Comparison of ENCODE assay signal across 18 cellular contexts in genomic region chr20:33864324-33864963, GRCh38. TPM values are rescaled to one million over a fixed set of nuclear protein-coding genes. Genes with fewer than 3 reads are reported as not detected.
DNase-seq lines count a peak whose midpoint lies in the region; ATAC-seq and TF ChIP-seq lines count a peak whose summit lies in the region.
"Had no signal": no experiment of that assay in that cellular context is flagged by ENCODE, and none has a peak within 500 bp of the region (broad histone marks: within the 10 kb centered on the region; RNA-seq: fewer than 3 reads in every experiment).

No MANE protein-coding gene starts in this region.

- no peaks in the 10 kb centered on the region for H3K36me3 Mint-ChIP-seq in CD4-positive, CD25-positive, alpha-beta regulatory T cell

- intact Hi-C loops in mucosa of descending colon (cut with DNase I, micrococcal nuclease) = loop anchor here (5.0 to 10.0 kb wide), 2 partner anchors 210 to 263 kb away; no protein-coding TSS in a partner anchor

- TF ChIP-seq CTCF in mucosa of descending colon (IDR thresholded peaks at IDR 0.05) = no peak

- no peaks in the 10 kb centered on the region for H3K36me3 ChIP-seq in CD4-positive, CD25-positive, alpha-beta regulatory T cell (ENCODE audit: control insufficient read depth, insufficient read depth, low read length)
- no peaks in the 10 kb centered on the region for H3K36me3 ChIP-seq in mucosa of descending colon (ENCODE audit: low read depth)

- peaks cover 2 to 10% (median 3%) of the 10 kb centered on the region in 4 donors for H3K4me1 Mint-ChIP-seq in CD4-positive, CD25-positive, alpha-beta regulatory T cell

- peaks cover 11% of the 10 kb centered on the region for H3K4me1 ChIP-seq in CD4-positive, CD25-positive, alpha-beta regulatory T cell (ENCODE audit: control insufficient read depth, insufficient read depth, low read length, poor library complexity, severe bottlenecking)
- H3K4me1 ChIP-seq in mucosa of descending colon (ENCODE audit: low read depth) = peaks cover 6% of the 10 kb centered on the region

- no peaks in the 10 kb centered on the region for H3K27me3 Mint-ChIP-seq in CD4-positive, CD25-positive, alpha-beta regulatory T cell

- no peaks in the 10 kb centered on the region for H3K9me3 Mint-ChIP-seq in CD4-positive, CD25-positive, alpha-beta regulatory T cell
- H3K9me3 Mint-ChIP-seq: T-helper 1 cell treated with Interleukin-12 subunit alpha and Interleukin-12 subunit beta and Interleukin-4 antibody, amounts not matched to agents 30 μg/mL and 1 μg/mL, for 36 hours had no signal

- no peak for ATAC-seq in CD4-positive, CD25-positive, alpha-beta regulatory T cell (ENCODE audit: low read depth in 2 of 2)
- ATAC-seq in mucosa of descending colon (peak; percentile 35), HG03354 (IDR thresholded peaks at IDR 0.05; ENCODE audit: poor library complexity, severe bottlenecking, unreplicated experiment) (no peak)

- H3K4me3 Mint-ChIP-seq in CD4-positive, CD25-positive, alpha-beta regulatory T cell = no peak overlapping the region
- H3K4me3 Mint-ChIP-seq: T-helper 1 cell treated with Interleukin-12 subunit alpha and Interleukin-12 subunit beta and Interleukin-4 antibody, amounts not matched to agents 30 μg/mL and 1 μg/mL, for 36 hours had no signal

- H3K27ac ChIP-seq in CD4-positive, CD25-positive, alpha-beta regulatory T cell (ENCODE audit: insufficient read depth, low read length, poor library complexity, severe bottlenecking) = no peak overlapping the region
- H3K27ac ChIP-seq: 22Rv1, C4-2B, RWPE1 had no signal

- no peaks in the 10 kb centered on the region for H3K27me3 ChIP-seq in CD4-positive, CD25-positive, alpha-beta regulatory T cell (ENCODE audit: control insufficient read depth, insufficient read depth, low read length)

- DNase-seq in NCI-H2029 (lab: John Stamatoyannopoulos, UW) (peak; percentile 15), NCI-H2029 treated with DMSO at 0.1 percent for 48 hours (lab: John Stamatoyannopoulos, UW) (no peak), SK-N-DZ (ENCODE audit: low spot score) (peak; percentile 76), mucosa of descending colon (no peak), DMS53 treated with DMSO at 0.1 percent for 48 hours (lab: John Stamatoyannopoulos, UW; ENCODE audit: unreplicated experiment) (no peak), SIG-M5 (lab: John Stamatoyannopoulos, UW) (no peak)
- no peak for DNase-seq in CD4-positive, CD25-positive, alpha-beta regulatory T cell
- DNase-seq: ACHN, GF-D8, KG1, NCI-H1105, NCI-H146, NCI-H2081 had no signal

- no peak overlapping the region for H3K4me3 ChIP-seq in CD4-positive, CD25-positive, alpha-beta regulatory T cell (ENCODE audit: low read depth, low read length)
- H3K4me3 ChIP-seq in mucosa of descending colon = no peak overlapping the region

- no peaks in the 10 kb centered on the region for H3K9me3 ChIP-seq in CD4-positive, CD25-positive, alpha-beta regulatory T cell (ENCODE audit: control insufficient read depth in 2 of 2, low read length in 2 of 2)
- H3K9me3 ChIP-seq in mucosa of descending colon = no peaks in the 10 kb centered on the region

- peak overlapping the region in 2 of 3 donors; percentile 9 to 52 for H3K27ac Mint-ChIP-seq in CD4-positive, CD25-positive, alpha-beta regulatory T cell
- H3K27ac Mint-ChIP-seq: T-helper 1 cell treated with Interleukin-12 subunit alpha and Interleukin-12 subunit beta and Interleukin-4 antibody, amounts not matched to agents 30 μg/mL and 1 μg/mL, for 36 hours had no signal

RNA-seq across cellular contexts. Expression of gene CHMP4B, which starts 53.3 kb away (rescaled TPM):
- 49.0 TPM for total RNA-seq in CD4-positive, CD25-positive, alpha-beta regulatory T cell
- 1 to 10 TPM; 3.1 to 6.0 (median 4.2) TPM for polyA plus RNA-seq in CD4-positive, CD25-positive, alpha-beta regulatory T cell
- 27.3 and 38.4 TPM in 2 replicates for polyA plus RNA-seq in SK-N-DZ (2014; cell fraction: cytosol; rRNA removed)
- 13.9 and 34.3 TPM in 2 replicates for polyA plus RNA-seq in SK-N-DZ (2014; cell fraction: nucleus; rRNA removed)
- total RNA-seq in mucosa of descending colon = 100 to 1,000 TPM; 167 to 230 (median 184) TPM

Comparison
In these comparisons a context has a peak if more than half of its experiments do, and no peak if none do; other contexts are left out.
1. DNase-seq: peak in NCI-H2029 (single experiment) and SK-N-DZ (single experiment); none in NCI-H2029 treated with DMSO at 0.1 percent for 48 hours (single experiment), CD4-positive, CD25-positive, alpha-beta regulatory T cell (0 of 3), mucosa of descending colon (0 of 3), DMS53 treated with DMSO at 0.1 percent for 48 hours (single experiment) and SIG-M5 (single experiment).